28 cellular contexts compared by ENCODE assay signal in the genomic region with DNA sequence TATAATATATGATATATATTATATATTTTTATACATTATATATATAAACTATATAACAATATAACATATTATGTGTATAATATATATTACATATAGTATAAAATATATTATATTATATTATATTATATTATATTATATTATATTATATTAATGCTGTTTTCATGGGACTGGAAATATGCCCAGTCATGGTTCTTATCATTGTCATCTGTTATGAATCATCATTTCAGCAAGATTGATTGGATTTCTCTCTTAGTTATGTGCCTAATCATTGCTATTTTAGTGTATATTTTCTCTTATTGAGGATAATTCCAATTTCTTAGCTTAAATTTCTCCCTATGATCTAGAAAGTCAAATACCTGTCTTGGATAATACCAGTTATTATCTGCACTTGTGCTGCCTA.
"Had no signal": no experiment of that assay in that cellular context is flagged by ENCODE, and none has a peak within 500 bp of the region (broad histone marks: within the 10 kb centered on the region; RNA-seq: fewer than 3 reads in every experiment).

No MANE protein-coding gene starts in this region.

- DNase-seq: activated CD4-positive, alpha-beta memory T cell treated with anti-CD3 and anti-CD28 coated beads for 36 hours; activated CD4-positive, alpha-beta T cell treated with anti-CD3 and anti-CD28 coated beads for 36 hours; activated CD4-positive, alpha-beta T cell treated with anti-CD3 and anti-CD28 coated beads, Interleukin-2, amount 10 ng/mL, durations not matched to agents 24 days and 14 days; activated CD4-positive, CD25-positive, alpha-beta regulatory T cell; activated CD4-positive, CD25-positive, alpha-beta regulatory T cell treated with anti-CD3 and anti-CD28 coated beads, Interleukin-2, amount 50 U/mL, for 72 hours; activated CD8-positive, alpha-beta memory T cell treated with anti-CD3 and anti-CD28 coated beads, Interleukin-2, amount 10 ng/mL, durations not matched to agents 7 days and 5 days; activated CD8-positive, alpha-beta memory T cell treated with anti-CD3 and anti-CD28 coated beads, Interleukin-2, amount 50 U/mL, for 4 hours; activated CD8-positive, alpha-beta T cell treated with anti-CD3 and anti-CD28 coated beads, Interleukin-2, amount 10 ng/mL, durations not matched to agents 7 days and 5 days; activated effector memory CD4-positive, alpha-beta T cell treated with anti-CD3 and anti-CD28 coated beads, Interleukin-2, amount 50 U/mL, for 16 hours; activated naive CD4-positive, alpha-beta T cell treated with anti-CD3 and anti-CD28 coated beads for 36 hours; activated naive CD8-positive, alpha-beta T cell treated with anti-CD3 and anti-CD28 coated beads for 36 hours; activated naive CD8-positive, alpha-beta T cell treated with anti-CD3 and anti-CD28 coated beads, Interleukin-2, amount 50 U/mL, for 24 hours; activated T-cell treated with anti-CD3 and anti-CD28 coated beads, Interleukin-2, amount 50 U/mL, for 1 hour; activated T-cell treated with anti-CD3 and anti-CD28 coated beads, Interleukin-2, amount 50 U/mL, for 48 hours; adrenal gland; amygdala; aorta; body of pancreas; caudate nucleus; cortex of kidney; dermis blood vessel endothelial cell; effector CD8-positive, alpha-beta T cell; esophagus squamous epithelium; foreskin melanocyte; heart right ventricle; T-helper 2 cell had no signal

- H3K4me3 ChIP-seq: adrenal gland, body of pancreas, esophagus squamous epithelium, gastroesophageal sphincter, heart right ventricle had no signal

- H3K27ac ChIP-seq: adrenal gland, body of pancreas, epithelial cell of prostate, esophagus squamous epithelium, gastroesophageal sphincter, heart right ventricle had no signal

- H3K36me3 ChIP-seq: adrenal gland, esophagus squamous epithelium, gastroesophageal sphincter, heart right ventricle had no signal

- H3K9me3 ChIP-seq: adrenal gland, body of pancreas, esophagus squamous epithelium, gastroesophageal sphincter had no signal

- ATAC-seq: activated CD4-positive, alpha-beta T cell treated with anti-CD3 and anti-CD28 coated beads for 36 hours; activated CD8-positive, alpha-beta memory T cell treated with anti-CD3 and anti-CD28 coated beads, Interleukin-2, amount 10 ng/mL, durations not matched to agents 7 days and 5 days; activated CD8-positive, alpha-beta T cell treated with anti-CD3 and anti-CD28 coated beads, Interleukin-2, amount 10 ng/mL, durations not matched to agents 7 days and 5 days; activated naive CD8-positive, alpha-beta T cell treated with anti-CD3 and anti-CD28 coated beads, Interleukin-2, amount 50 U/mL, for 24 hours; body of pancreas; gastroesophageal sphincter; heart right ventricle had no signal

- H3K4me1 ChIP-seq: adrenal gland, body of pancreas, esophagus squamous epithelium, gastroesophageal sphincter, heart right ventricle had no signal

- H3K27me3 ChIP-seq: adrenal gland, body of pancreas, esophagus squamous epithelium, gastroesophageal sphincter, heart right ventricle had no signal
